ENCODE assay signal across 9 cellular contexts in genomic region chrX:108584617-108585211, GRCh38.
DNase-seq lines count a peak whose midpoint lies in the region; ATAC-seq and TF ChIP-seq lines count a peak whose summit lies in the region.
"Had no signal": no experiment of that assay in that cellular context is flagged by ENCODE, and none has a peak within 500 bp of the region (broad histone marks: within the 10 kb centered on the region; RNA-seq: fewer than 3 reads in every experiment).

No MANE protein-coding gene starts in this region.

- H3K36me3 Mint-ChIP-seq in neural crest cell (ENCODE audit: low read depth) = peaks cover 21% of the 10 kb centered on the region
- H3K36me3 Mint-ChIP-seq in activated T-cell treated with anti-CD3 and anti-CD28 coated beads, Interleukin-2, amount 50 U/mL, for 72 hours (ENCODE audit: insufficient read depth in 2 of 2) = no peaks in the 10 kb centered on the region

- H3K4me1 Mint-ChIP-seq in neural crest cell = peaks cover 27% of the 10 kb centered on the region
- H3K4me1 Mint-ChIP-seq in activated T-cell treated with anti-CD3 and anti-CD28 coated beads, Interleukin-2, amount 50 U/mL, for 72 hours (ENCODE audit: low read depth) = no peaks in the 10 kb centered on the region

- no peak overlapping the region for H3K4me3 Mint-ChIP-seq in neural crest cell
- H3K4me3 Mint-ChIP-seq in activated T-cell treated with anti-CD3 and anti-CD28 coated beads, Interleukin-2, amount 50 U/mL, for 72 hours = no peak overlapping the region

- CTCF ChIA-PET in GM10248 (lab: Yijun Ruan, JAX) = interaction anchor here (1.3 to 1.4 kb wide), 2 partner anchors 114 to 800 kb away, joined by 4 to 5 read pairs; no protein-coding TSS in a partner anchor

- POLR2A ChIA-PET in GM10248 (lab: Yijun Ruan, JAX) = no interaction called here

- peaks cover 3% of the 10 kb centered on the region for H3K9me3 Mint-ChIP-seq in neural crest cell
- no peaks in the 10 kb centered on the region for H3K9me3 Mint-ChIP-seq in activated T-cell treated with anti-CD3 and anti-CD28 coated beads, Interleukin-2, amount 50 U/mL, for 72 hours

- H3K27me3 Mint-ChIP-seq in neural crest cell (ENCODE audit: low read depth) = no peaks in the 10 kb centered on the region
- H3K27me3 Mint-ChIP-seq in activated T-cell treated with anti-CD3 and anti-CD28 coated beads, Interleukin-2, amount 50 U/mL, for 72 hours (ENCODE audit: low read depth) = peaks cover 36% of the 10 kb centered on the region

- no peak for ATAC-seq in esophagus mucosa
- no peak for ATAC-seq in activated T-cell treated with anti-CD3 and anti-CD28 coated beads, Interleukin-2, amount 50 U/mL, for 72 hours (replicated peaks in 1 of 2)

- DNase-seq in GM10248 (ENCODE audit: extremely low spot score) = peak; percentile 2
- peak; percentile 5 for DNase-seq in LHCN-M2 (ENCODE audit: low read depth)
- peak; percentile 8 to 18 for DNase-seq in cardiac fibroblast (ENCODE audit: low read depth in 2 of 2)
- DNase-seq in neural crest cell (ENCODE audit: low read depth, low spot score) = peak; percentile 30
- no peak for DNase-seq in activated naive CD4-positive, alpha-beta T cell treated with Interleukin-2 at 50 U/mL for 16 hours
- no peak for DNase-seq in T-helper 9 cell
- no peak for DNase-seq in activated T-cell treated with anti-CD3 and anti-CD28 coated beads, Interleukin-2, amount 50 U/mL, for 72 hours
- DNase-seq: NCI-H2171 had no signal

- no peak overlapping the region for H3K27ac Mint-ChIP-seq in neural crest cell (ENCODE audit: unreplicated experiment)
- no peak overlapping the region for H3K27ac Mint-ChIP-seq in activated T-cell treated with anti-CD3 and anti-CD28 coated beads, Interleukin-2, amount 50 U/mL, for 72 hours

- no peak overlapping the region for H3K4me3 ChIP-seq in cardiac fibroblast (replicated peaks in 1 of 2; ENCODE audit: low read depth in 2 of 2, low read length in 2 of 2)

- TF ChIP-seq CTCF in GM10248 (IDR thresholded peaks at IDR 0.05; ENCODE audit: control extremely low read depth, extremely low read depth, low read depth, missing control alignments) (peak; percentile 46), cardiac fibroblast (IDR thresholded peaks at IDR 0.05; ENCODE audit: low read depth, low read length) (peak; percentile 14), neural crest cell (conservative IDR thresholded peaks at IDR 0.05) (peak; percentile 63)

Comparison
In these comparisons a context has a peak if more than half of its experiments do, and no peak if none do; other contexts are left out.
1. DNase-seq: peak in GM10248 (single experiment), LHCN-M2 (single experiment), cardiac fibroblast (2 of 2) and neural crest cell (single experiment); none in activated naive CD4-positive, alpha-beta T cell treated with Interleukin-2 at 50 U/mL for 16 hours (single experiment), T-helper 9 cell (single experiment) and activated T-cell treated with anti-CD3 and anti-CD28 coated beads, Interleukin-2, amount 50 U/mL, for 72 hours (0 of 2).
2. Peak in every context shown above with its lines, with median percentiles within 50 percentile points of each other: CTCF ChIP-seq.